In genomic region chr13:94192576-94192975, GRCh38 we compare ENCODE assay signal across 9 cellular contexts.
DNase-seq lines count a peak whose midpoint lies in the region; ATAC-seq, FAIRE-seq and TF ChIP-seq lines count a peak whose summit lies in the region.
"Had no signal": no experiment of that assay in that cellular context is flagged by ENCODE, and none has a peak within 500 bp of the region (broad histone marks: within the 10 kb centered on the region; RNA-seq: fewer than 3 reads in every experiment).

No MANE protein-coding gene starts in this region.

- SMC1A ChIA-PET in GM12878 (lab: Charles Lee; ENCODE audit: uncharacterized antibody, unreplicated experiment) = interaction anchor here (0.7 to 0.8 kb wide), 3 partner anchors 9 to 42 kb away, joined by 3 to 4 read pairs (median 3); no protein-coding TSS in a partner anchor

- 50% methylated on average over 1 of the region's 1 CpG for WGBS in GM12878 (ENCODE audit: insufficient coverage, insufficient replicate concordance, low lambda C conversion rate, missing lambda C conversion rate)
- 93% methylated on average over 1 of the region's 1 CpG for WGBS in suprapubic skin

- TF ChIP-seq CTCF in MCF 10A (IDR thresholded peaks at IDR 0.05; ENCODE audit: unreplicated experiment) (peak; percentile 47), breast epithelium (IDR thresholded peaks at IDR 0.05) (peak in 1 of 3 donors; percentile 11), GM12878 (IDR thresholded peaks at IDR 0.05 in 2 of 3, conservative IDR thresholded peaks at IDR 0.05 in 1 of 3; ENCODE audit: control insufficient read depth in 2 of 3, extremely low read depth in 1 of 3, insufficient read depth in 1 of 3, low read depth in 3 of 3, low read length in 3 of 3) (peak; percentile 24 to 43 (median 32); a peak in 3 of 6 replicates), neural progenitor cell (IDR thresholded peaks at IDR 0.05) (peak; percentile 76), suprapubic skin (IDR thresholded peaks at IDR 0.05) (peak in 1 of 2 donors; percentile 12)

- DNase-seq in MCF 10A (ENCODE audit: unreplicated experiment) (peak; percentile 50), breast epithelium (ENCODE audit: low spot score in 2 of 2) (no peak), MG63 (peak; percentile 10), GM12878 (ENCODE audit: low read depth, low spot score) (no peak), neural progenitor cell (ENCODE audit: low spot score) (peak; percentile 67), NCI-H446 treated with DMSO at 0.1 percent for 48 hours (lab: John Stamatoyannopoulos, UW) (no peak), NCI-H187 treated with DMSO at 0.1 percent for 48 hours (lab: John Stamatoyannopoulos, UW) (no peak), suprapubic skin (ENCODE audit: low spot score in 2 of 2) (no peak)
- DNase-seq: activated naive CD8-positive, alpha-beta T cell treated with anti-CD3 and anti-CD28 coated beads, Interleukin-2, amount 10 ng/mL, durations not matched to agents 7 days and 5 days had no signal

- H3K4me3 Mint-ChIP-seq in MCF 10A (ENCODE audit: unreplicated experiment) = no peak overlapping the region
- no peak overlapping the region for H3K4me3 Mint-ChIP-seq in neural progenitor cell
- H3K4me3 Mint-ChIP-seq: activated naive CD8-positive, alpha-beta T cell treated with anti-CD3 and anti-CD28 coated beads, Interleukin-2, amount 10 ng/mL, durations not matched to agents 7 days and 5 days had no signal

- H3K27me3 ChIP-seq in breast epithelium (no peaks in the 10 kb centered on the region), MG63 (no peaks in the 10 kb centered on the region), GM12878 (replicated peaks in 1 of 2; ENCODE audit: control insufficient read depth in 2 of 2, insufficient read depth in 2 of 2, low read length in 1 of 2) (no peaks in the 10 kb centered on the region), neural progenitor cell (no peaks in the 10 kb centered on the region), suprapubic skin (no peaks in the 10 kb centered on the region)

- H3K9ac ChIP-seq in GM12878 (ENCODE audit: control insufficient read depth, insufficient read depth, low read length) (no peak overlapping the region), neural progenitor cell (no peak overlapping the region)

- TF ChIP-seq POLR2A in breast epithelium (IDR thresholded peaks at IDR 0.05) = no peak
- TF ChIP-seq POLR2A in GM12878 (IDR thresholded peaks at IDR 0.05; ENCODE audit: low read depth, low read length) = no peak
- TF ChIP-seq POLR2A in suprapubic skin (IDR thresholded peaks at IDR 0.05) = no peak

- POLR2A ChIA-PET in MCF 10A (lab: Yijun Ruan, JAX) (interaction anchor here (0.6 to 1.0 kb wide), 3 partner anchors 12 to 964 kb away, joined by 3 read pairs; no protein-coding TSS in a partner anchor), GM12878 (lab: Charles Lee) (no interaction called here)

- no peak overlapping the region for H3K4me2 ChIP-seq in GM12878 (ENCODE audit: control insufficient read depth, insufficient read depth)
- no peak overlapping the region for H3K4me2 ChIP-seq in neural progenitor cell

- RAD21 ChIA-PET in GM12878 (lab: Charles Lee; ENCODE audit: unreplicated experiment) = no interaction called here

- H3K36me3 ChIP-seq in breast epithelium (no peaks in the 10 kb centered on the region), MG63 (no peaks in the 10 kb centered on the region), GM12878 (ENCODE audit: control insufficient read depth in 2 of 2, insufficient read depth in 2 of 2, low read length in 1 of 2) (no peaks in the 10 kb centered on the region), neural progenitor cell (no peaks in the 10 kb centered on the region), suprapubic skin (no peaks in the 10 kb centered on the region)

- BruUV-seq in MCF 10A (replicated peaks; lab: Mats Ljungman, UMichigan) (no TSS peak), GM12878 (replicated peaks; lab: Mats Ljungman, UMichigan) (no TSS peak)

- no peak for FAIRE-seq in GM12878 (lab: Jason Lieb, UNC)

- CTCF ChIA-PET in MCF 10A (lab: Yijun Ruan, JAX) (interaction anchor here (0.6 to 3.3 kb wide), 22 partner anchors 7 to 1069 kb away, joined by 3 to 16 read pairs (median 4); partner anchors contain the start of gene GPC6), GM12878 (lab: Yijun Ruan, JAX) (interaction anchor here (1.0 to 1.6 kb wide), 9 partner anchors 9 to 1226 kb away, joined by 3 to 7 read pairs (median 3); no protein-coding TSS in a partner anchor)

- peak overlapping the region; percentile 47 for H3K27ac Mint-ChIP-seq in MCF 10A (ENCODE audit: low read depth, unreplicated experiment)
- H3K27ac Mint-ChIP-seq in neural progenitor cell = peak overlapping the region; percentile 43
- H3K27ac Mint-ChIP-seq: activated naive CD8-positive, alpha-beta T cell treated with anti-CD3 and anti-CD28 coated beads, Interleukin-2, amount 10 ng/mL, durations not matched to agents 7 days and 5 days had no signal

- intact Hi-C loops in MCF 10A (cut with micrococcal nuclease) (loop anchor here (1.0 to 10.0 kb wide), 4 partner anchors 152 to 1298 kb away; no protein-coding TSS in a partner anchor), breast epithelium (cut with DNase I; ENCODE audit: low total_unique reads) (loop anchor here (10.0 kb wide), 1 partner anchor 1998 kb away; no protein-coding TSS in a partner anchor), GM12878 (cut with micrococcal nuclease; ENCODE audit: unreplicated experiment) (loop anchor here (5.0 to 10.0 kb wide), 2 partner anchors 170 to 1618 kb away; no protein-coding TSS in a partner anchor)

- no peaks in the 10 kb centered on the region for H3K36me3 Mint-ChIP-seq in MCF 10A (ENCODE audit: insufficient read depth, unreplicated experiment)
- H3K36me3 Mint-ChIP-seq in neural progenitor cell = no peaks in the 10 kb centered on the region
- H3K36me3 Mint-ChIP-seq: activated naive CD8-positive, alpha-beta T cell treated with anti-CD3 and anti-CD28 coated beads, Interleukin-2, amount 10 ng/mL, durations not matched to agents 7 days and 5 days had no signal

- H3F3A ChIP-seq in neural progenitor cell (ENCODE audit: low read depth) = peaks cover 3% of the 10 kb centered on the region

- H3K9me3 ChIP-seq in breast epithelium (no peaks in the 10 kb centered on the region), MG63 (no peaks in the 10 kb centered on the region), GM12878 (replicated peaks; ENCODE audit: control insufficient read depth, insufficient read depth, low read length) (no peaks in the 10 kb centered on the region), neural progenitor cell (ENCODE audit: low read depth) (no peaks in the 10 kb centered on the region), suprapubic skin (no peaks in the 10 kb centered on the region)

- H3K27me3 Mint-ChIP-seq in MCF 10A (ENCODE audit: insufficient read depth, unreplicated experiment) (no peaks in the 10 kb centered on the region), neural progenitor cell (ENCODE audit: insufficient read depth, low read depth) (no peaks in the 10 kb centered on the region)
- H3K27me3 Mint-ChIP-seq: activated naive CD8-positive, alpha-beta T cell treated with anti-CD3 and anti-CD28 coated beads, Interleukin-2, amount 10 ng/mL, durations not matched to agents 7 days and 5 days had no signal

- no peak overlapping the region for H3K4me3 ChIP-seq in breast epithelium
- H3K4me3 ChIP-seq in MG63 = no peak overlapping the region
- H3K4me3 ChIP-seq in GM12878 = no peak overlapping the region
- H3K4me3 ChIP-seq in neural progenitor cell = no peak overlapping the region
- no peak overlapping the region for H3K4me3 ChIP-seq in suprapubic skin

- H3K9me3 Mint-ChIP-seq in MCF 10A (ENCODE audit: unreplicated experiment) (no peaks in the 10 kb centered on the region), neural progenitor cell (no peaks in the 10 kb centered on the region)
- H3K9me3 Mint-ChIP-seq: activated naive CD8-positive, alpha-beta T cell treated with anti-CD3 and anti-CD28 coated beads, Interleukin-2, amount 10 ng/mL, durations not matched to agents 7 days and 5 days had no signal

- in situ Hi-C loops in GM12878 (cut with MboI) = no loop called here

- peak; percentile 78 for ATAC-seq in GM12878

- TF ChIP-seq EP300 in GM12878 (IDR thresholded peaks at IDR 0.05; ENCODE audit: borderline replicate concordance in 1 of 2, control insufficient read depth in 1 of 2, low read depth in 2 of 2, low read length in 2 of 2) = no peak
- no peak for TF ChIP-seq EP300 in suprapubic skin (IDR thresholded peaks at IDR 0.05)

- no peaks in the 10 kb centered on the region for H4K20me1 ChIP-seq in GM12878 (ENCODE audit: control insufficient read depth, insufficient read depth)
- H4K20me1 ChIP-seq in neural progenitor cell (ENCODE audit: low read depth) = no peaks in the 10 kb centered on the region

- H2AFZ ChIP-seq in GM12878 (ENCODE audit: control insufficient read depth, low read depth, low read length) (no peak overlapping the region), neural progenitor cell (replicated peaks) (no peak overlapping the region)

- H3K4me1 ChIP-seq in breast epithelium (no peaks in the 10 kb centered on the region), GM12878 (ENCODE audit: control insufficient read depth, insufficient read depth, low read length) (no peaks in the 10 kb centered on the region), neural progenitor cell (peaks cover 7% of the 10 kb centered on the region), suprapubic skin (no peaks in the 10 kb centered on the region)

- H3K4me1 Mint-ChIP-seq in MCF 10A (ENCODE audit: insufficient read depth, unreplicated experiment) = peaks cover 20% of the 10 kb centered on the region
- H3K4me1 Mint-ChIP-seq in neural progenitor cell = peaks cover 24% of the 10 kb centered on the region
- H3K4me1 Mint-ChIP-seq: activated naive CD8-positive, alpha-beta T cell treated with anti-CD3 and anti-CD28 coated beads, Interleukin-2, amount 10 ng/mL, durations not matched to agents 7 days and 5 days had no signal

- peak; percentile 31; the same call in 1 of the 2 replicates for TF ChIP-seq RAD21 in GM12878 (IDR thresholded peaks at IDR 0.05; ENCODE audit: insufficient read depth, low read depth, low read length)

- H3K79me2 ChIP-seq in GM12878 (ENCODE audit: control insufficient read depth, insufficient read depth, low read length) = no peaks in the 10 kb centered on the region
- no peaks in the 10 kb centered on the region for H3K79me2 ChIP-seq in neural progenitor cell (ENCODE audit: low read depth)

- H3K27ac ChIP-seq in breast epithelium (no peak overlapping the region), GM12878 (ENCODE audit: control insufficient read depth, insufficient read depth) (no peak overlapping the region), neural progenitor cell (no peak overlapping the region), suprapubic skin (no peak overlapping the region)

TF ChIP-seq in GM12878, 131 proteins besides CTCF, POLR2A, EP300 and RAD21:
- peak; percentile 36; the same call in 1 of the 2 replicates for TF ChIP-seq SMC3 (IDR thresholded peaks at IDR 0.05; ENCODE audit: borderline replicate concordance, low read length)
- no peak for TF ChIP-seq MTA3 (IDR thresholded peaks at IDR 0.05; ENCODE audit: borderline replicate concordance, low read length)
- no peak for TF ChIP-seq ATF3 (IDR thresholded peaks at IDR 0.05; ENCODE audit: borderline replicate concordance, extremely low read depth, low read depth, low read length)
- no peak for TF ChIP-seq KLF5 (IDR thresholded peaks at IDR 0.05; ENCODE audit: partially characterized antibody)

Comparison
In these comparisons a context has a peak if more than half of its experiments do, and no peak if none do; other contexts are left out.
1. DNase-seq: peak in MCF 10A (single experiment), MG63 (single experiment) and neural progenitor cell (single experiment); none in breast epithelium (0 of 2), GM12878 (single experiment), NCI-H446 treated with DMSO at 0.1 percent for 48 hours (single experiment), NCI-H187 treated with DMSO at 0.1 percent for 48 hours (single experiment) and suprapubic skin (0 of 2).